In genomic region chrX:73647632-73648322, GRCh38 we compare ENCODE assay signal across 27 cellular contexts.
DNase-seq lines count a peak whose midpoint lies in the region; ATAC-seq, FAIRE-seq and TF ChIP-seq lines count a peak whose summit lies in the region.
"Had no signal": no experiment of that assay in that cellular context is flagged by ENCODE, and none has a peak within 500 bp of the region (broad histone marks: within the 10 kb centered on the region; RNA-seq: fewer than 3 reads in every experiment).

No MANE protein-coding gene starts in this region.

- intact Hi-C loops in CD14-positive monocyte (cut with micrococcal nuclease), result no loop called here
- intact Hi-C loops in esophagus squamous epithelium (cut with DNase I), result no loop called here

- DNase-seq in astrocyte (ENCODE audit: low read depth) (no peak), iPS-NIHi7 (ENCODE audit: extremely low spot score) (no peak), COLO668 (lab: John Stamatoyannopoulos, UW; ENCODE audit: unreplicated experiment) (no peak), CD14-positive monocyte (ENCODE audit: low spot score) (no peak), esophagus squamous epithelium (lab: John Stamatoyannopoulos, UW) (no peak)
- DNase-seq: activated naive CD8-positive, alpha-beta T cell treated with anti-CD3 and anti-CD28 coated beads, Interleukin-2, amount 10 ng/mL, durations not matched to agents 7 days and 5 days; body of pancreas; CD4-positive, alpha-beta memory T cell; DMS153; effector CD8-positive, alpha-beta T cell; erythroblast; foreskin keratinocyte; HCEC 1CT; Kasumi-1; left ventricle myocardium inferior; naive thymus-derived CD8-positive, alpha-beta T cell; NCI-H187; NCI-H69; stimulated activated CD4-positive, alpha-beta T cell treated with anti-CD3 and anti-CD28 coated beads, Interleukin-12 subunit alpha, Interleukin-12 subunit beta, amount 100 ng/mL, for 4 hours; stimulated activated CD4-positive, alpha-beta T cell treated with anti-CD3 and anti-CD28 coated beads, Interleukin-4, amount 100 ng/mL, for 4 hours; stimulated activated naive CD8-positive, alpha-beta T cell treated with anti-CD3 and anti-CD28 coated beads, Interleukin-15, Interleukin-2, amounts not matched to agents 100 U/mL and 50 U/mL, for 24 hours; T-helper 9 cell; tibial artery had no signal

- H3K27ac ChIP-seq in astrocyte (ENCODE audit: low read depth, low read length) (no peak overlapping the region), esophagus squamous epithelium (no peak overlapping the region)
- H3K27ac ChIP-seq: body of pancreas, foreskin keratinocyte, left ventricle myocardium inferior, tibial artery had no signal

- ATAC-seq in GM18907 (IDR thresholded peaks at IDR 0.05; ENCODE audit: unreplicated experiment) (peak; percentile 78), GM21390 (IDR thresholded peaks at IDR 0.05; ENCODE audit: unreplicated experiment) (peak; percentile 65), HG02798 (IDR thresholded peaks at IDR 0.05; ENCODE audit: poor library complexity, unreplicated experiment) (peak; percentile 66)
- ATAC-seq: body of pancreas; foreskin keratinocyte; naive thymus-derived CD8-positive, alpha-beta T cell; stimulated activated naive CD8-positive, alpha-beta T cell treated with anti-CD3 and anti-CD28 coated beads, Interleukin-15, Interleukin-2, amounts not matched to agents 100 U/mL and 50 U/mL, for 24 hours had no signal

- H3K27me3 ChIP-seq in astrocyte (ENCODE audit: insufficient read depth, low read length) (no peaks in the 10 kb centered on the region), esophagus squamous epithelium (no peaks in the 10 kb centered on the region)
- H3K27me3 ChIP-seq: body of pancreas, foreskin keratinocyte, tibial artery had no signal

- H3K36me3 ChIP-seq in astrocyte (ENCODE audit: insufficient read depth, low read length) (no peaks in the 10 kb centered on the region), esophagus squamous epithelium (no peaks in the 10 kb centered on the region)

- H3K4me1 ChIP-seq in astrocyte (ENCODE audit: insufficient read depth, low read length) (no peaks in the 10 kb centered on the region), esophagus squamous epithelium (no peaks in the 10 kb centered on the region)
- H3K4me1 ChIP-seq: body of pancreas, foreskin keratinocyte, left ventricle myocardium inferior, tibial artery had no signal

- H3K36me3 Mint-ChIP-seq in astrocyte (ENCODE audit: low read depth, unreplicated experiment) (peaks cover 7% of the 10 kb centered on the region), CD14-positive monocyte (no peaks in the 10 kb centered on the region)

- H3K9ac ChIP-seq in astrocyte (ENCODE audit: low read length), result no peak overlapping the region

- H3K9me3 Mint-ChIP-seq in astrocyte (ENCODE audit: unreplicated experiment) (peaks cover 7% of the 10 kb centered on the region), CD14-positive monocyte (peaks cover 10 to 25% (median 13%) of the 10 kb centered on the region in 7 donors)

- H3K9me3 ChIP-seq in astrocyte (ENCODE audit: insufficient read depth, low read depth, low read length) (no peaks in the 10 kb centered on the region), esophagus squamous epithelium (peaks cover 0 to 16% (median 4%) of the 10 kb centered on the region in 3 donors)
- H3K9me3 ChIP-seq: body of pancreas had no signal

- H3K79me2 ChIP-seq in astrocyte (ENCODE audit: insufficient read depth, low read length), result no peaks in the 10 kb centered on the region

- H3K27me3 Mint-ChIP-seq in astrocyte (ENCODE audit: low read depth, unreplicated experiment), result no peaks in the 10 kb centered on the region
- no peaks in the 10 kb centered on the region for H3K27me3 Mint-ChIP-seq in CD14-positive monocyte (ENCODE audit: low read depth in 3 of 3)
- H3K27me3 Mint-ChIP-seq: activated naive CD8-positive, alpha-beta T cell treated with anti-CD3 and anti-CD28 coated beads, Interleukin-2, amount 10 ng/mL, durations not matched to agents 7 days and 5 days; CD4-positive, alpha-beta memory T cell; naive thymus-derived CD8-positive, alpha-beta T cell had no signal

- no peak overlapping the region for H3K4me2 ChIP-seq in astrocyte (ENCODE audit: low read length)

- no peak overlapping the region for H3K4me3 Mint-ChIP-seq in astrocyte (ENCODE audit: unreplicated experiment)
- no peak overlapping the region for H3K4me3 Mint-ChIP-seq in CD14-positive monocyte
- H3K4me3 Mint-ChIP-seq: activated naive CD8-positive, alpha-beta T cell treated with anti-CD3 and anti-CD28 coated beads, Interleukin-2, amount 10 ng/mL, durations not matched to agents 7 days and 5 days; CD4-positive, alpha-beta memory T cell; mesothelial cell of epicardium; naive thymus-derived CD8-positive, alpha-beta T cell had no signal

- no peak for TF ChIP-seq POLR2A in esophagus squamous epithelium (IDR thresholded peaks at IDR 0.05)

- H3K27ac Mint-ChIP-seq in astrocyte (ENCODE audit: unreplicated experiment), result no peak overlapping the region
- no peak overlapping the region for H3K27ac Mint-ChIP-seq in CD14-positive monocyte
- H3K27ac Mint-ChIP-seq: activated naive CD8-positive, alpha-beta T cell treated with anti-CD3 and anti-CD28 coated beads, Interleukin-2, amount 10 ng/mL, durations not matched to agents 7 days and 5 days; CD4-positive, alpha-beta memory T cell; mesothelial cell of epicardium; naive thymus-derived CD8-positive, alpha-beta T cell had no signal

- no peak for TF ChIP-seq CTCF in astrocyte (IDR thresholded peaks at IDR 0.05; ENCODE audit: insufficient read depth, low read depth, low read length)
- no peak for TF ChIP-seq CTCF in CD14-positive monocyte (IDR thresholded peaks at IDR 0.05)
- TF ChIP-seq CTCF in esophagus squamous epithelium (IDR thresholded peaks at IDR 0.05), result no peak

- FAIRE-seq in astrocyte (lab: Jason Lieb, UNC), result peak; percentile 59

- no peak overlapping the region for H3K4me3 ChIP-seq in astrocyte (ENCODE audit: insufficient read depth, low read depth, low read length)
- H3K4me3 ChIP-seq in esophagus squamous epithelium, result no peak overlapping the region
- H3K4me3 ChIP-seq: body of pancreas, left ventricle myocardium inferior, tibial artery had no signal

- H4K20me1 ChIP-seq in astrocyte (ENCODE audit: insufficient read depth, low read length), result no peaks in the 10 kb centered on the region

- H3K4me1 Mint-ChIP-seq in astrocyte (ENCODE audit: low read depth, unreplicated experiment) (no peaks in the 10 kb centered on the region), CD14-positive monocyte (no peaks in the 10 kb centered on the region)
- H3K4me1 Mint-ChIP-seq: activated naive CD8-positive, alpha-beta T cell treated with anti-CD3 and anti-CD28 coated beads, Interleukin-2, amount 10 ng/mL, durations not matched to agents 7 days and 5 days; CD4-positive, alpha-beta memory T cell; mesothelial cell of epicardium; naive thymus-derived CD8-positive, alpha-beta T cell had no signal

- H2AFZ ChIP-seq in astrocyte (ENCODE audit: low read depth, low read length), result no peak overlapping the region
